ENCODE assay signal across 13 cellular contexts in the genomic region with DNA sequence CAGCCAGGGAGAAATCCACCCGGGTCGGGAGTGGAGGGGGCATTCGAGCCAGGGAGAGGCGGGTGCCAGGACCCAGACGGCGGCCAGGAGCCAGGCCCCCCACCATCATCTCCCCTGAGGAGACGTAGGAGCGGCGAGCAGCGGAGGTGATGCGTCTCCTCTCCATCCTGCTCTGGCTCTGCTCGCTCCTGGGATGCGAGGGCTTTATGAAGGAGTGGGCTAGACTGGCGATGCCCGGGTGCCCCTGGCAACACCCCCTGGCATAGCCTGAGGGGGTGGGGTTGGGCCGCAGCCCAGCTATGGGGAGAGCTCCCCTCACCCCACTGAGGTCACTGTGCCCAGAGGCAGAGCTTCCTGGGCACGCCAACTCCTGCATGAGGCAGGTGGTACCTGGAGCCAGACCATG. TPM values are rescaled to one million over a fixed set of nuclear protein-coding genes. Genes with fewer than 3 reads are reported as not detected.
DNase-seq lines count a peak whose midpoint lies in the region; ATAC-seq, FAIRE-seq and TF ChIP-seq lines count a peak whose summit lies in the region.
"Had no signal": no experiment of that assay in that cellular context is flagged by ENCODE, and none has a peak within 500 bp of the region (broad histone marks: within the 10 kb centered on the region; RNA-seq: fewer than 3 reads in every experiment).

Gene GFAP, minus strand, starts transcription at position 180 of the 406 bp plus-strand sequence. Its CDS starts 14 bp downstream, at position 166.

- no peak for TF ChIP-seq EP300 in H1 (IDR thresholded peaks at IDR 0.05; ENCODE audit: borderline replicate concordance in 1 of 2, low read depth in 2 of 2, low read length in 2 of 2)

- no peak within 1 kb of the TSS for H4K91ac ChIP-seq in H1 (replicated peaks; ENCODE audit: insufficient read length, low read length)

- no peak within 1 kb of the TSS for H3K56ac ChIP-seq in H1 (replicated peaks; ENCODE audit: insufficient read length, low read depth, low read length)

- no peak within 1 kb of the TSS for H2BK120ac ChIP-seq in H1 (replicated peaks; ENCODE audit: low read depth, low read length)

- no peak within 1 kb of the TSS for H2BK5ac ChIP-seq in H1 (ENCODE audit: low read depth, low read length)

- H3K18ac ChIP-seq in H1 (ENCODE audit: extremely low read depth, low read length) = no peak within 1 kb of the TSS

- H3K36me3 Mint-ChIP-seq in activated B cell treated with CpG ODN at 0.5 μM for 24 hours (ENCODE audit: low read depth) (no peaks in the 10 kb centered on the region), neural crest cell (ENCODE audit: low read depth) (no peaks in the 10 kb centered on the region)

- H3K23me2 ChIP-seq in H1 (ENCODE audit: low read depth, low read length) = peaks cover 6% of the 10 kb centered on the region

- no peak within 1 kb of the TSS for H2BK20ac ChIP-seq in H1 (ENCODE audit: low read length)

- H3K14ac ChIP-seq in H1 (ENCODE audit: insufficient read length) = no peak within 1 kb of the TSS

- no peak within 1 kb of the TSS for H2AFZ ChIP-seq in H1 (ENCODE audit: low read length)

- intact Hi-C loops in activated B cell treated with CpG ODN at 0.5 μM for 24 hours (cut with micrococcal nuclease) = no loop called here
- intact Hi-C loops in lower leg skin (cut with DNase I; ENCODE audit: low total_unique reads) = loop anchor here (5.0 to 10.0 kb wide), 2 partner anchors 107 to 189 kb away; no protein-coding TSS in a partner anchor

- no peaks in the 10 kb centered on the region for H3K79me1 ChIP-seq in H1 (ENCODE audit: low read depth, low read length)

- H3K4ac ChIP-seq in H1 (replicated peaks; ENCODE audit: insufficient read length, low read depth, low read length) = no peak within 1 kb of the TSS

- no peaks in the 10 kb centered on the region for H3K79me2 ChIP-seq in H1 (ENCODE audit: control insufficient read depth in 1 of 2, insufficient read depth in 2 of 2, low read length in 2 of 2)

- no peak within 1 kb of the TSS for H3K4me2 ChIP-seq in H1 (ENCODE audit: insufficient read depth in 1 of 2, low read depth in 2 of 2, low read length in 2 of 2)

- no peak within 1 kb of the TSS; the same call in 1 of the 2 replicates for H4K8ac ChIP-seq in H1 (ENCODE audit: extremely low read depth, insufficient read depth, low read length)

- peaks cover 35% of the 10 kb centered on the region for H3K27me3 Mint-ChIP-seq in activated B cell treated with CpG ODN at 0.5 μM for 24 hours
- peaks cover 29% of the 10 kb centered on the region for H3K27me3 Mint-ChIP-seq in neural crest cell (ENCODE audit: low read depth)

- H3K9ac ChIP-seq in H1 (replicated peaks in 1 of 4; ENCODE audit: extremely low read depth in 1 of 4, low read depth in 3 of 4, low read length in 3 of 4) = no peak within 1 kb of the TSS

- no peak within 1 kb of the TSS for H2AK5ac ChIP-seq in H1 (ENCODE audit: low read depth, low read length)

- no peaks in the 10 kb centered on the region for H4K20me1 ChIP-seq in H1 (replicated peaks in 1 of 2; ENCODE audit: control insufficient read depth in 1 of 2, insufficient read depth in 2 of 2, low read length in 2 of 2)

- H3K27ac Mint-ChIP-seq in activated B cell treated with CpG ODN at 0.5 μM for 24 hours (peak within 1 kb of the TSS; percentile 35), neural crest cell (ENCODE audit: unreplicated experiment) (peak within 1 kb of the TSS; percentile 28)
- H3K27ac Mint-ChIP-seq: activated CD4-positive, alpha-beta T cell treated with anti-CD3 and anti-CD28 coated beads, Interleukin-2, amount 10 ng/mL, durations not matched to agents 7 days and 5 days had no signal

- no peaks in the 10 kb centered on the region for H3K9me3 ChIP-seq in H1 (ENCODE audit: insufficient read depth in 2 of 2, low read depth in 1 of 2, low read length in 1 of 2)

- CTCF ChIA-PET in activated B cell treated with CpG ODN at 0.5 μM for 24 hours (lab: Charles Lee) (no interaction called here), H1 (lab: Charles Lee; ENCODE audit: partially characterized antibody) (interaction anchor here (0.6 to 3.6 kb wide), 6 partner anchors 13 to 339 kb away, joined by 3 to 29 read pairs (median 3); no protein-coding TSS in a partner anchor)

- DNase-seq in activated B cell treated with CpG ODN at 0.5 μM for 24 hours (no peak), H1 (ENCODE audit: low read depth in 1 of 2, low spot score in 2 of 2) (no peak), neural crest cell (ENCODE audit: low read depth, low spot score) (no peak), lower leg skin (ENCODE audit: low spot score in 2 of 2) (no peak), T1000 (lab: John Stamatoyannopoulos, UW) (no peak), SIG-M5 treated with dmso at 0.1 percent for 504 hours (lab: John Stamatoyannopoulos, UW; ENCODE audit: unreplicated experiment) (no peak)
- DNase-seq: activated CD4-positive, alpha-beta T cell treated with anti-CD3 and anti-CD28 coated beads, Interleukin-2, amount 10 ng/mL, durations not matched to agents 7 days and 5 days; DND-41; NCI-H2029 treated with DMSO at 0.1 percent for 48 hours; RPMI8226 had no signal

- no peak within 1 kb of the TSS for H4K5ac ChIP-seq in H1 (ENCODE audit: insufficient read length, low read depth, low read length)

- POLR2A ChIA-PET in activated B cell treated with CpG ODN at 0.5 μM for 24 hours (lab: Charles Lee) = interaction anchor here (0.6 to 0.9 kb wide), 2 partner anchors 109 to 184 kb away, joined by 3 to 4 read pairs; no protein-coding TSS in a partner anchor
- POLR2A ChIA-PET in H1 (lab: Charles Lee; ENCODE audit: partially characterized antibody) = no interaction called here

- TF ChIP-seq CTCF in activated B cell treated with CpG ODN at 0.5 μM for 24 hours (IDR thresholded peaks at IDR 0.05) (no peak), H1 (IDR thresholded peaks at IDR 0.05; ENCODE audit: control extremely low read depth in 1 of 3, insufficient read depth in 1 of 3, low read depth in 1 of 3, low read length in 3 of 3) (no peak), neural crest cell (conservative IDR thresholded peaks at IDR 0.05) (no peak), lower leg skin (IDR thresholded peaks at IDR 0.05) (no peak)

- no peak within 1 kb of the TSS for H2BK15ac ChIP-seq in H1 (ENCODE audit: low read length)

- 0 out of 2 replicates have a peak within 1 kb of the TSS, but pooled peaks have one; percentile 84 for H2BK12ac ChIP-seq in H1 (ENCODE audit: low read depth, low read length)

- H3K36me3 ChIP-seq in H1 (ENCODE audit: control insufficient read depth in 2 of 4, insufficient read depth in 4 of 4, low read length in 3 of 4) = no peaks in the 10 kb centered on the region

- H3K23ac ChIP-seq in H1 (ENCODE audit: insufficient read length) = no peak within 1 kb of the TSS

- H3K4me1 ChIP-seq in H1 (replicated peaks in 1 of 4; ENCODE audit: control insufficient read depth in 3 of 4, insufficient read depth in 4 of 4, low read length in 3 of 4) = peaks cover 0 to 7% (median 6%) of the 10 kb centered on the region in 4 experiments; a peak in 5 of 7 replicates

- H3K4me1 Mint-ChIP-seq in activated B cell treated with CpG ODN at 0.5 μM for 24 hours = peaks cover 18% of the 10 kb centered on the region
- peaks cover 32% of the 10 kb centered on the region for H3K4me1 Mint-ChIP-seq in neural crest cell

- TF ChIP-seq RAD21 in H1 (IDR thresholded peaks at IDR 0.05 in 1 of 2, conservative IDR thresholded peaks at IDR 0.05 in 1 of 2; ENCODE audit: low read depth in 2 of 2, low read length in 2 of 2) = no peak

- WGBS in H1 (ENCODE audit: extremely low coverage in 1 of 2, insufficient coverage in 1 of 2, insufficient read length in 1 of 2, insufficient replicate concordance in 2 of 2, low coverage in 1 of 2, low lambda C conversion rate in 2 of 2, missing lambda C conversion rate in 1 of 2), 2 experiments = 83% methylated on average over 15 of the region's 17 CpGs; no CpG with 5 or more reads in 1 of the 2 experiments
- WGBS in lower leg skin, 2 donors = 77 to 84% methylated on average over 14 to 16 of the region's 17 CpGs

- no peaks in the 10 kb centered on the region for H3K9me3 Mint-ChIP-seq in activated B cell treated with CpG ODN at 0.5 μM for 24 hours
- H3K9me3 Mint-ChIP-seq in neural crest cell = no peaks in the 10 kb centered on the region
- H3K9me3 Mint-ChIP-seq: activated CD4-positive, alpha-beta T cell treated with anti-CD3 and anti-CD28 coated beads, Interleukin-2, amount 10 ng/mL, durations not matched to agents 7 days and 5 days had no signal

- H3K27ac ChIP-seq in H1 (ENCODE audit: low read depth, low read length) (no peak within 1 kb of the TSS), temporal lobe (ENCODE audit: low read depth, low read length) (peak within 1 kb of the TSS; percentile 30)

- H3K4me3 Mint-ChIP-seq in activated B cell treated with CpG ODN at 0.5 μM for 24 hours = no peak within 1 kb of the TSS
- no peak within 1 kb of the TSS for H3K4me3 Mint-ChIP-seq in neural crest cell
- H3K4me3 Mint-ChIP-seq: activated CD4-positive, alpha-beta T cell treated with anti-CD3 and anti-CD28 coated beads, Interleukin-2, amount 10 ng/mL, durations not matched to agents 7 days and 5 days had no signal

- no peak for TF ChIP-seq POLR2A in H1 (IDR thresholded peaks at IDR 0.05; ENCODE audit: control extremely low read depth in 1 of 2, low read depth in 2 of 2, low read length in 2 of 2)
- TF ChIP-seq POLR2A in lower leg skin (IDR thresholded peaks at IDR 0.05) = no peak

- H3K27me3 ChIP-seq in H1 (replicated peaks in 1 of 4; ENCODE audit: control insufficient read depth in 3 of 4, extremely low read depth in 1 of 4, insufficient read depth in 3 of 4, low read length in 3 of 4) = peaks cover 0 to 21% (median 14%) of the 10 kb centered on the region in 4 experiments; a peak in 6 of 7 replicates

- ATAC-seq in activated B cell treated with CpG ODN at 0.5 μM for 24 hours (ENCODE audit: low read depth) = no peak
- ATAC-seq: GM12878, left colon had no signal

- FAIRE-seq in H1 (lab: Jason Lieb, UNC) = no peak
- FAIRE-seq: GM12878 had no signal

- H3K4me3 ChIP-seq in H1 (ENCODE audit: extremely low read depth in 1 of 4, insufficient read depth in 2 of 4, low read depth in 3 of 4, low read length in 4 of 4) = no peak within 1 kb of the TSS
- no peak within 1 kb of the TSS for H3K4me3 ChIP-seq in lower leg skin (ENCODE audit: low read depth, poor library complexity, severe bottlenecking)
- H3K4me3 ChIP-seq: GM12878 had no signal

RNA-seq across cellular contexts. Expression of gene GFAP, which starts in this region (rescaled TPM):
- not detected in 2 replicates for total RNA-seq in activated B cell treated with CpG ODN at 0.5 μM for 24 hours
- total RNA-seq in H1 (2021; fragmentation: NEBNext Ultra II Directional; extraction: Animal tissue kit (Norgen Biotek cat#: 25700)) = 1.3 and 1.6 TPM in 2 replicates
- polyA plus RNA-seq in H1 (2011; rRNA removed) = 1.5 and 2.4 TPM in 2 replicates
- 2.4 TPM for polyA plus RNA-seq in H1 (2011; cell fraction: cytosol; rRNA removed)
- polyA plus RNA-seq in H1 (2011; cell fraction: nucleus; rRNA removed) = 2.7 TPM
- 0.75 to 2.3 TPM (median 2.0 TPM) in 4 replicates for polyA plus RNA-seq in H1 (2012, experiment 1 of 2)
- 1.8 TPM for polyA plus RNA-seq in H1 (2012, experiment 2 of 2)
- polyA plus RNA-seq in H1 (2013, experiment 1 of 2) = 1.3 TPM
- polyA plus RNA-seq in H1 (2013, experiment 2 of 2) = 0.98 TPM
- 0.13 and 0.66 TPM in 2 replicates for polyA minus RNA-seq in H1 (2011; rRNA and poly(A)+ RNA removed)
- polyA minus RNA-seq in H1 (2011; cell fraction: cytosol; rRNA and poly(A)+ RNA removed) = not detected
- 1.2 TPM for polyA minus RNA-seq in H1 (2011; cell fraction: nucleus; rRNA and poly(A)+ RNA removed)
- total RNA-seq in neural crest cell = not detected in 2 replicates
- 299 TPM for total RNA-seq in temporal lobe
- under 1 TPM in 1 of 4 donors, not detected in 3; 0.25 TPM for total RNA-seq in lower leg skin
- total RNA-seq: activated CD4-positive, alpha-beta T cell treated with anti-CD3 and anti-CD28 coated beads, Interleukin-2, amount 10 ng/mL, durations not matched to agents 7 days and 5 days; GM12878 had no signal

Comparison
In these comparisons a context has a peak if more than half of its experiments do, and no peak if none do; other contexts are left out.
1. RNA of gene GFAP (total RNA-seq): 299 TPM in temporal lobe (single experiment); 1.3 to 1.6 TPM in H1, not detected in neural crest cell, 0.25 TPM in lower leg skin and not detected in activated B cell treated with CpG ODN at 0.5 μM for 24 hours; every median in the first group is over 100 times any median in the second.